In the genomic region with DNA sequence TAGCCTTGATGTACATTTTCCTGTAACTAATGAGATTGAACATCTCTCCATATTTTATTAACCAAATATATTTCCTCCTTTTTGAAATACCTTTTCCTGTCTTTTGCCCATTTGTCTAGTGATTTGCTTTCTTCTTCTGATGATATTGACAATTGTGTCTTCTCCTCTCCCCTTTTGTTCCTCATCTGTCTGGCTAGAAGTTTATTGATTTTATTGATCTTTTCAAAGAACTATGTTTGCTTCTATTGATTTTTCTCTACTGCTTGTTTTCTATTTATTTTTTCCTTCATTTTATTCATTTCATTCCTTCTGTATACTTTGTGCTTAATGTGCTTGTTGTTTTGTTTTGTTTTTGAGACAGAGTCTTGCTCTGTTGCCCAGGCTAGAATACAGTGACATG, we compare ENCODE assay signal across 31 cellular contexts.
"Had no signal": no experiment of that assay in that cellular context is flagged by ENCODE, and none has a peak within 500 bp of the region (broad histone marks: within the 10 kb centered on the region; RNA-seq: fewer than 3 reads in every experiment).

No MANE protein-coding gene starts in this region.

- H3K4me3 Mint-ChIP-seq: natural killer cell; nephron; neural progenitor cell; stimulated activated memory B cell treated with anti-CD40 and anti-IgM and Interleukin-4, amounts not matched to agents 10 μg/mL and 1 μg/mL and 100 μg/mL, for 72 hours; stimulated activated naive CD8-positive, alpha-beta T cell treated with anti-CD3 and anti-CD28 coated beads, Interleukin-15, amount 100 ng/mL, for 72 hours; type B pancreatic cell had no signal

- H3K27ac Mint-ChIP-seq: natural killer cell; nephron; neural progenitor cell; progenitor cell of endocrine pancreas; stimulated activated memory B cell treated with anti-CD40 and anti-IgM and Interleukin-4, amounts not matched to agents 10 μg/mL and 1 μg/mL and 100 μg/mL, for 72 hours; stimulated activated naive CD8-positive, alpha-beta T cell treated with anti-CD3 and anti-CD28 coated beads, Interleukin-15, amount 100 ng/mL, for 72 hours; type B pancreatic cell had no signal

- H3K4me1 ChIP-seq: neural progenitor cell, parathyroid adenoma, psoas muscle, suprapubic skin, testis, transverse colon, uterus had no signal

- H3K4me2 ChIP-seq: neural progenitor cell, smooth muscle cell had no signal

- H3K36me3 Mint-ChIP-seq: natural killer cell; neural progenitor cell; stimulated activated memory B cell treated with anti-CD40 and anti-IgM and Interleukin-4, amounts not matched to agents 10 μg/mL and 1 μg/mL and 100 μg/mL, for 72 hours; type B pancreatic cell had no signal

- H3K27me3 ChIP-seq: neural progenitor cell, ovary, suprapubic skin, testis, transverse colon, upper lobe of right lung, uterus had no signal

- H3K4me3 ChIP-seq: neural progenitor cell, ovary, psoas muscle, skin epidermis, smooth muscle cell, spleen, suprapubic skin, testis, tibial artery, transverse colon, upper lobe of right lung, uterus had no signal

- H3K9ac ChIP-seq: neural progenitor cell, parathyroid adenoma had no signal

- H3K36me3 ChIP-seq: neural progenitor cell, ovary, spleen, suprapubic skin, tibial artery, transverse colon, upper lobe of right lung, uterus had no signal

- DNase-seq: natural killer cell; occipital lobe; ovary; posterior cingulate gyrus; psoas muscle; right cardiac atrium; spleen; stimulated activated CD4-positive, alpha-beta T cell treated with anti-CD3 and anti-CD28 coated beads, Interleukin-12 subunit alpha, Interleukin-12 subunit beta, amount 100 ng/mL, for 4 hours; stimulated activated CD4-positive, alpha-beta T cell treated with anti-CD3 and anti-CD28 coated beads, Interleukin-1b, Interleukin-23, amount 100 ng/mL, for 48 hours; stimulated activated CD4-positive, alpha-beta T cell treated with anti-CD3 and anti-CD28 coated beads, Interleukin-4, amount 100 ng/mL, for 1 hour; stimulated activated CD4-positive, alpha-beta T cell treated with anti-CD3 and anti-CD28 coated beads, Interleukin-4, amount 100 ng/mL, for 4 hours; stimulated activated CD8-positive, alpha-beta memory T cell treated with anti-CD3 and anti-CD28 coated beads, Interleukin-4, amount 100 ng/mL, for 48 hours; stimulated activated naive CD4-positive, alpha-beta T cell; stimulated activated naive CD8-positive, alpha-beta T cell treated with anti-CD3 and anti-CD28 coated beads, Interleukin-15, amount 100 ng/mL, for 72 hours; stimulated activated naive CD8-positive, alpha-beta T cell treated with anti-CD3 and anti-CD28 coated beads, Interleukin-15, Interleukin-2, amounts not matched to agents 100 U/mL and 50 U/mL, for 24 hours; substantia nigra; testis; tibial artery; transverse colon; upper lobe of right lung; uterus had no signal

- ATAC-seq: natural killer cell; psoas muscle; right cardiac atrium; sciatic nerve; stimulated activated memory B cell treated with anti-CD40 and anti-IgM and Interleukin-4, amounts not matched to agents 10 μg/mL and 1 μg/mL and 100 μg/mL, for 72 hours; stimulated activated naive CD8-positive, alpha-beta T cell treated with anti-CD3 and anti-CD28 coated beads, Interleukin-15, amount 100 ng/mL, for 72 hours; stimulated activated naive CD8-positive, alpha-beta T cell treated with anti-CD3 and anti-CD28 coated beads, Interleukin-15, Interleukin-2, amounts not matched to agents 100 U/mL and 50 U/mL, for 24 hours; upper lobe of right lung had no signal

- H3K79me2 ChIP-seq: parathyroid adenoma had no signal

- H3K27ac ChIP-seq: neural progenitor cell, ovary, parathyroid adenoma, psoas muscle, skin epidermis, spleen, suprapubic skin, testis, tibial artery, transverse colon, upper lobe of right lung, uterus had no signal

- H2AFZ ChIP-seq: neural progenitor cell, parathyroid adenoma had no signal

- H3K9me3 ChIP-seq: ovary, psoas muscle, suprapubic skin, testis, tibial artery, transverse colon, upper lobe of right lung, uterus had no signal
